9 cellular contexts compared by ENCODE assay signal in the genomic region with DNA sequence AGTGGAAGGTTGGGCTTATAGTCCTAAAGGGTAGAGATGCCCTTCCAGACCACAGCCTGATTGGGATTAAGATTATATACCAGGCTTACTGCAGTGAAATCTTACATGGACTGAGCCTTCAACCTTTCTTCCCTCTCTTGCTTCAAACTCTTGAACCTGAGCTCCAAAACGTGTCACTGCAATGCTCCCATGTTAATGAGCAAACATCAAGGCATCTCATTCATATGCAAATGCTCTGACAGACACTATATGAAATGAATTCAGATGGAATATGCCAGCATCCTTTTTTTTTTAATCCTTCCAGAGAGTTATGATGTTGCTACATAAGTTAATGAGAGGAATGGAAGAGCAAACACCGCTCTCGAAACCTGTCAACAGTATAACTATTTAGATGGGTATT.
"Had no signal": no experiment of that assay in that cellular context is flagged by ENCODE, and none has a peak within 500 bp of the region (broad histone marks: within the 10 kb centered on the region; RNA-seq: fewer than 3 reads in every experiment).

No MANE protein-coding gene starts in this region.

- H3K4me3 ChIP-seq: GM23248, HAP-1 had no signal

- ATAC-seq: HCT116, HepG2 had no signal

- H3K27ac ChIP-seq: GM23248, HL-60 had no signal

- DNase-seq: GM23248, GOT3, H7, HFFc6, KBM-7 had no signal

- FAIRE-seq: HepG2 had no signal

- H3K36me3 ChIP-seq: HAP-1 had no signal

- H3K4me1 ChIP-seq: HAP-1 had no signal

- H3K9me3 ChIP-seq: HAP-1 had no signal

- H2AFZ ChIP-seq: GM23248 had no signal

- H3K9ac ChIP-seq: GM23248 had no signal
